Comparison of ENCODE assay signal across 9 cellular contexts in genomic region chr22:25067851-25068421, GRCh38.
DNase-seq lines count a peak whose midpoint lies in the region; ATAC-seq lines count a peak whose summit lies in the region.
"Had no signal": no experiment of that assay in that cellular context is flagged by ENCODE, and none has a peak within 500 bp of the region (broad histone marks: within the 10 kb centered on the region; RNA-seq: fewer than 3 reads in every experiment).

No MANE protein-coding gene starts in this region.

- DNase-seq in DMS 273 (lab: John Stamatoyannopoulos, UW; ENCODE audit: unreplicated experiment) (peak; percentile 11), DMS 273 treated with DMSO at 0.1 percent for 48 hours (lab: John Stamatoyannopoulos, UW) (no peak), myocyte (ENCODE audit: low read depth) (peak; percentile 95), NCI-H1694 (lab: John Stamatoyannopoulos, UW) (no peak), NCI-H526 (lab: John Stamatoyannopoulos, UW) (no peak)
- peak; percentile 77 for DNase-seq in activated gamma-delta T cell treated with anti-CD3 and anti-CD28 coated beads, Interleukin-2, amount 50 U/mL, for 16 hours (ENCODE audit: low read depth)
- DNase-seq in stimulated activated naive CD8-positive, alpha-beta T cell treated with anti-CD3 and anti-CD28 coated beads, Interleukin-15, amount 100 ng/mL, for 72 hours, result peak; percentile 80 to 85

- H3K27me3 Mint-ChIP-seq in stimulated activated naive CD8-positive, alpha-beta T cell treated with anti-CD3 and anti-CD28 coated beads, Interleukin-15, amount 100 ng/mL, for 72 hours, result no peaks in the 10 kb centered on the region

- H3K27ac Mint-ChIP-seq in stimulated activated naive CD8-positive, alpha-beta T cell treated with anti-CD3 and anti-CD28 coated beads, Interleukin-15, amount 100 ng/mL, for 72 hours, result peak overlapping the region; percentile 91 to 98

- H3K4me1 Mint-ChIP-seq in stimulated activated naive CD8-positive, alpha-beta T cell treated with anti-CD3 and anti-CD28 coated beads, Interleukin-15, amount 100 ng/mL, for 72 hours, result peaks cover 93% of the 10 kb centered on the region

- H3K9me3 Mint-ChIP-seq in stimulated activated naive CD8-positive, alpha-beta T cell treated with anti-CD3 and anti-CD28 coated beads, Interleukin-15, amount 100 ng/mL, for 72 hours, result no peaks in the 10 kb centered on the region
- H3K9me3 Mint-ChIP-seq: nephron had no signal

- H3K4me3 Mint-ChIP-seq in stimulated activated naive CD8-positive, alpha-beta T cell treated with anti-CD3 and anti-CD28 coated beads, Interleukin-15, amount 100 ng/mL, for 72 hours, result peak overlapping the region; percentile 91
- H3K4me3 Mint-ChIP-seq: nephron had no signal

- peak; percentile 82 for ATAC-seq in stimulated activated naive CD8-positive, alpha-beta T cell treated with anti-CD3 and anti-CD28 coated beads, Interleukin-15, amount 100 ng/mL, for 72 hours
- ATAC-seq in GM18519 (IDR thresholded peaks at IDR 0.05; ENCODE audit: low FRiP score, unreplicated experiment), result no peak

Comparison
In these comparisons a context has a peak if more than half of its experiments do, and no peak if none do; other contexts are left out.
1. DNase-seq: peak in DMS 273 (single experiment), activated gamma-delta T cell treated with anti-CD3 and anti-CD28 coated beads, Interleukin-2, amount 50 U/mL, for 16 hours (single experiment), myocyte (single experiment) and stimulated activated naive CD8-positive, alpha-beta T cell treated with anti-CD3 and anti-CD28 coated beads, Interleukin-15, amount 100 ng/mL, for 72 hours (2 of 2); none in DMS 273 treated with DMSO at 0.1 percent for 48 hours (single experiment), NCI-H1694 (single experiment) and NCI-H526 (0 of 2).